In the genomic region with DNA sequence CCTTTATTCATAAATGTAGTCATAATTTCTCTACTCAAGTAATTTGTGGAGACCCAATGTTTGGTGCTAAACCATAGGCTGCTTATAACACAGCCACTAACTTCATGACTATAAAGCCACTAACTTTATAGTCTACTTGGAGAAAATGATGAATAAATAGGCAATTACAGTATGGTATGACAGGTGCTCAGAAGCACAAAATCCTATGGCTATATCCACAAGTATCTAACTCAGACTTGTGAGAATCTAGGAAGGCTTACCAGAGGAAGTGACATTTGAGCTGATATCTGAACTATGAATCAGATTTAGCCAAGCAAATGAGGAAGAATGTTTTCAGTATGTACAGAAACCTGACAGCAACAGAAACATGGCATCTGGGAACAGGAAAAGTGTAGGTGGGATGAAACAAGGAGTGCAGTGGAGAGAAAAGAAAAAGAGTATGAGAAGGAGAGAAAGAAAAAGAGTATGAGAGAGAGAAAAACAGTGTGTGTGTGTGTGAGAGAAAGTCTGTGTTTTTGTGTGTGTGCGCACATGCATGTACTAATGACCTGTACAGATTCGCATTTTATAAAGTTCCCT, we compare ENCODE assay signal across 12 cellular contexts. TPM values are rescaled to one million over a fixed set of nuclear protein-coding genes. Genes with fewer than 3 reads are reported as not detected.
DNase-seq lines count a peak whose midpoint lies in the region; ATAC-seq and TF ChIP-seq lines count a peak whose summit lies in the region.
"Had no signal": no experiment of that assay in that cellular context is flagged by ENCODE, and none has a peak within 500 bp of the region (broad histone marks: within the 10 kb centered on the region; RNA-seq: fewer than 3 reads in every experiment).

No MANE protein-coding gene starts in this region.

- TF ChIP-seq CTCF in HEK293 (tag by site-specific recombination; IDR thresholded peaks at IDR 0.05) = no peak
- no peak for TF ChIP-seq CTCF in glutamatergic neuron (IDR thresholded peaks at IDR 0.05; ENCODE audit: partially characterized antibody, unreplicated experiment)
- TF ChIP-seq CTCF in progenitor cell of endocrine pancreas (IDR thresholded peaks at IDR 0.05; ENCODE audit: unreplicated experiment) = no peak

- H3K4me1 Mint-ChIP-seq in naive B cell = peaks cover 16 to 33% (median 26%) of the 10 kb centered on the region in 3 donors
- peaks cover 5% of the 10 kb centered on the region for H3K4me1 Mint-ChIP-seq in glutamatergic neuron (ENCODE audit: low read depth, unreplicated experiment)
- H3K4me1 Mint-ChIP-seq in progenitor cell of endocrine pancreas (ENCODE audit: low read depth) = no peaks in the 10 kb centered on the region

- CTCF ChIA-PET in HEK293 (lab: Yijun Ruan, JAX) = interaction anchor here (0.6 to 0.7 kb wide), 2 partner anchors 56 to 561 kb away, joined by 3 to 4 read pairs; no protein-coding TSS in a partner anchor

- H3K9me3 ChIP-seq in HEK293 (ENCODE audit: control insufficient read depth, insufficient read depth, low read depth, low read length) (no peaks in the 10 kb centered on the region), adipocyte (ENCODE audit: control insufficient read depth, low read length) (no peaks in the 10 kb centered on the region)

- H3K36me3 ChIP-seq in HEK293 (ENCODE audit: control insufficient read depth in 2 of 2, insufficient read depth in 1 of 2, low read length in 2 of 2) = no peaks in the 10 kb centered on the region
- peaks cover 9% of the 10 kb centered on the region for H3K36me3 ChIP-seq in adipocyte (ENCODE audit: control insufficient read depth, insufficient read depth, low read length, severe bottlenecking)

- no peak overlapping the region for H3K27ac ChIP-seq in HEK293 (ENCODE audit: extremely low read depth, low read depth, low read length)
- H3K27ac ChIP-seq: parathyroid adenoma had no signal

- peak overlapping the region in 2 of 8 donors; percentile 2 to 55 for H3K4me3 Mint-ChIP-seq in naive B cell
- H3K4me3 Mint-ChIP-seq in glutamatergic neuron (ENCODE audit: unreplicated experiment) = no peak overlapping the region
- H3K4me3 Mint-ChIP-seq in progenitor cell of endocrine pancreas (ENCODE audit: low read depth) = no peak overlapping the region

- peaks cover 16 to 17% of the 10 kb centered on the region in 2 donors for H3K36me3 Mint-ChIP-seq in naive B cell
- peaks cover 8% of the 10 kb centered on the region for H3K36me3 Mint-ChIP-seq in glutamatergic neuron (ENCODE audit: unreplicated experiment)
- H3K36me3 Mint-ChIP-seq in progenitor cell of endocrine pancreas (ENCODE audit: insufficient read depth) = peaks cover 18% of the 10 kb centered on the region

- H3K27me3 ChIP-seq in adipocyte (replicated peaks; ENCODE audit: control insufficient read depth, insufficient read depth, low read length) = no peaks in the 10 kb centered on the region

- H3K27me3 Mint-ChIP-seq in naive B cell (no peaks in the 10 kb centered on the region), glutamatergic neuron (ENCODE audit: unreplicated experiment) (no peaks in the 10 kb centered on the region), progenitor cell of endocrine pancreas (no peaks in the 10 kb centered on the region)

- H3K4me1 ChIP-seq in HEK293 (ENCODE audit: control insufficient read depth, insufficient read depth, low read length) = peaks cover 14% of the 10 kb centered on the region; the same call in 1 of the 2 replicates
- peaks cover 79% of the 10 kb centered on the region for H3K4me1 ChIP-seq in adipocyte (ENCODE audit: control insufficient read depth, insufficient read depth, low read length)

- POLR2A ChIA-PET in HEK293 (lab: Yijun Ruan, JAX) = no interaction called here

- H3K9ac ChIP-seq in adipocyte (ENCODE audit: low read length) = no peak overlapping the region
- H3K9ac ChIP-seq: parathyroid adenoma had no signal

- H3K27ac Mint-ChIP-seq in naive B cell = peak overlapping the region in 4 of 6 donors; percentile 2 to 57 (median 40)
- H3K27ac Mint-ChIP-seq in glutamatergic neuron (ENCODE audit: unreplicated experiment) = no peak overlapping the region
- H3K27ac Mint-ChIP-seq in progenitor cell of endocrine pancreas = no peak overlapping the region

- H3K4me3 ChIP-seq in HEK293 (ENCODE audit: low read depth, low read length) = no peak overlapping the region
- H3K4me3 ChIP-seq in adipocyte (ENCODE audit: low read length) = no peak overlapping the region
- H3K4me3 ChIP-seq: lung had no signal

- ATAC-seq in naive B cell (ENCODE audit: low read depth in 2 of 2) (peak in 1 of 2 donors; percentile 45), GM21825 (IDR thresholded peaks at IDR 0.05; ENCODE audit: unreplicated experiment) (no peak)

- peaks cover 0 to 10% (median 3%) of the 10 kb centered on the region in 7 donors for H3K9me3 Mint-ChIP-seq in naive B cell
- peaks cover 2% of the 10 kb centered on the region for H3K9me3 Mint-ChIP-seq in glutamatergic neuron (ENCODE audit: unreplicated experiment)
- peaks cover 11% of the 10 kb centered on the region for H3K9me3 Mint-ChIP-seq in progenitor cell of endocrine pancreas (ENCODE audit: low read depth)

- peak; percentile 73 for DNase-seq in CD1c-positive myeloid dendritic cell (ENCODE audit: extremely low spot score)
- peak; percentile 31 for DNase-seq in adipocyte (ENCODE audit: low read depth)
- no peak for DNase-seq in naive B cell
- DNase-seq in glutamatergic neuron = no peak
- no peak for DNase-seq in progenitor cell of endocrine pancreas (ENCODE audit: low spot score, unreplicated experiment)
- DNase-seq in 8988T = no peak
- DNase-seq: hippocampal formation; stimulated activated CD4-positive, alpha-beta T cell treated with anti-CD3 and anti-CD28 coated beads, Interleukin-2, amount 100 ng/mL, for 24 hours had no signal

TF ChIP-seq in HEK293, 187 proteins besides CTCF, POLR2A, EP300 and RAD21:
- peak; percentile 60 for TF ChIP-seq PRDM1 (tag by site-specific recombination; IDR thresholded peaks at IDR 0.05)
- peak; percentile 78 for TF ChIP-seq ZSCAN4 (tag by site-specific recombination; IDR thresholded peaks at IDR 0.05)
- peak; percentile 71; the same call in 1 of the 2 replicates for TF ChIP-seq TRIM28 (IDR thresholded peaks at IDR 0.05; ENCODE audit: borderline replicate concordance, low read length)
- no peak for TF ChIP-seq ZNF416 (tag by site-specific recombination; IDR thresholded peaks at IDR 0.05)
- 0 out of 2 replicates have a peak, but pooled peaks have one; percentile 26 for TF ChIP-seq PRDM6 (tag by site-specific recombination; IDR thresholded peaks at IDR 0.05)
TF ChIP-seq in HEK293: peak in this region for 4.

RNA-seq across cellular contexts. Expression of gene REV3L, which starts 59.9 kb away (rescaled TPM):
- 10 to 100 TPM in 2 of 6 donors, 1 to 10 TPM in 4; 3.2 to 18.5 (median 8.8) TPM for polyA plus RNA-seq in naive B cell (ENCODE audit: low read depth in 6 of 6)
- total RNA-seq in glutamatergic neuron (ENCODE audit: unreplicated experiment) (33.3 TPM), progenitor cell of endocrine pancreas (40.0 and 40.5 TPM in 2 replicates)

Comparison
In these comparisons a context has a peak if more than half of its experiments do, and no peak if none do; other contexts are left out.
1. DNase-seq: peak in CD1c-positive myeloid dendritic cell (single experiment) and adipocyte (single experiment); none in naive B cell (single experiment), glutamatergic neuron (single experiment), progenitor cell of endocrine pancreas (single experiment) and 8988T (single experiment).
2. H3K27ac Mint-ChIP-seq: peak in naive B cell (4 of 6); none in glutamatergic neuron (single experiment) and progenitor cell of endocrine pancreas (single experiment).